ENCODE assay signal across 13 cellular contexts in the genomic region with DNA sequence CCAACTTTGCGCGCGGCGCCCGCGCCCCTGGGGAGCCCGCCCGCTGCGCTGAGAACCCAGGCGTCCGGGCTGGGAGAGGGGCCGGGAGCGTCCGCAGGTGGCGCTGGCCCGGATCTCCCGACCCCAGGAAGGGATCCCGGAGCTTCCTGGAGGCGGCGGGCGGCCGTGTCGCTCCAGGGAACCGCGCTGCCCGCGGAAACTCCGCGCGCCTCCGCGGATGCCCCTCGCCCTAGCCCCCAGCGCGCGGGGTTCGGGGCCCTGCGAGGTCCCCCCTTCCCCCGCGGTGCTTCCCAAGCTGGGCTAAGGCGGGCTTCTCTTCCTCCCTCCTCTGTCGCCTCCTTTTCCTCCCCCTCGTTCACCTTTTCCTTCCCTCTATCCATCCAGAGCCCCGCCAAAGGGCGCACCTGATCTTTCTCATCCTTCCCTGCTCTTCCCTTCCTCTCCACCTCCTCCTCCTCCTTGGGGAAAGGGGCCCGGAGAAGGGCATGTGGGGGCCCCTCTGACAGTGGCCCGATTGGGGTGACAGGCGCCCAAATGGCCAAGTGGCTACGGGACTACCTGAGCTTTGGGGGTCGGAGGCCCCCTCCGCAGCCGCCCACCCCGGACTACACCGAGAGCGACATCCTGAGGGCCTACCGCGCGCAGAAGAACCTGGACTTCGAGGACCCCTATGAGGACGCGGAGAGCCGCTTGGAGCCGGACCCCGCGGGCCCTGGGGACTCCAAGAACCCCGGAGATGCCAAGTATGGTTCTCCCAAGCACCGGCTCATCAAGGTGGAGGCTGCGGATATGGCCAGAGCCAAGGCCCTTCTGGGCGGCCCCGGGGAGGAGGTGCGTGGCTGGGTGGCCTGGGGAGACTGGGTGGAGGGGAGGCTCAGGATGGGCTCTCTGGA. TPM values are rescaled to one million over a fixed set of nuclear protein-coding genes. Genes with fewer than 3 reads are reported as not detected.
DNase-seq lines count a peak whose midpoint lies in the region; ATAC-seq, FAIRE-seq and TF ChIP-seq lines count a peak whose summit lies in the region.
"Had no signal": no experiment of that assay in that cellular context is flagged by ENCODE, and none has a peak within 500 bp of the region (broad histone marks: within the 10 kb centered on the region; RNA-seq: fewer than 3 reads in every experiment).

No MANE protein-coding gene starts in this region.

- no peak for TF ChIP-seq EP300 in GM12878 (IDR thresholded peaks at IDR 0.05; ENCODE audit: borderline replicate concordance in 1 of 2, control insufficient read depth in 1 of 2, low read depth in 2 of 2, low read length in 2 of 2)
- TF ChIP-seq EP300 in transverse colon (IDR thresholded peaks at IDR 0.05; ENCODE audit: low read depth): no peak

- no peak overlapping the region for H3K23ac ChIP-seq in mesendoderm (ENCODE audit: low read length)

- H2BK120ac ChIP-seq in mesendoderm (ENCODE audit: low read depth, low read length): no peak overlapping the region

- WGBS in GM12878 (ENCODE audit: insufficient coverage, insufficient replicate concordance, low lambda C conversion rate, missing lambda C conversion rate): 22% methylated on average over 36 of the region's 71 CpGs
- WGBS in mesendoderm (ENCODE audit: extremely low coverage, insufficient coverage, low lambda C conversion rate): no CpG with 5 or more reads among the region's 71 CpGs
- WGBS in transverse colon (ENCODE audit: low coverage in 1 of 2), 2 donors: 9% methylated on average over 54 of the region's 71 CpGs; no CpG with 5 or more reads in 1 of the 2 donors

- no peak for TF ChIP-seq CTCF in GM12878 (IDR thresholded peaks at IDR 0.05 in 2 of 3, conservative IDR thresholded peaks at IDR 0.05 in 1 of 3; ENCODE audit: control insufficient read depth in 2 of 3, extremely low read depth in 1 of 3, insufficient read depth in 1 of 3, low read depth in 3 of 3, low read length in 3 of 3)
- no peak for TF ChIP-seq CTCF in transverse colon (IDR thresholded peaks at IDR 0.05)
- TF ChIP-seq CTCF in OCI-LY7 (conservative IDR thresholded peaks at IDR 0.05; ENCODE audit: low read length): no peak

- H3K27me3 Mint-ChIP-seq in activated naive CD8-positive, alpha-beta T cell: peaks cover 3% of the 10 kb centered on the region
- peaks cover 25% of the 10 kb centered on the region for H3K27me3 Mint-ChIP-seq in activated naive CD8-positive, alpha-beta T cell treated with anti-CD3 and anti-CD28 coated beads, Interleukin-2, amount 50 U/mL, for 24 hours

- BruUV-seq in GM12878 (replicated peaks; lab: Mats Ljungman, UMichigan) (no TSS peak), OCI-LY7 (replicated peaks; lab: Mats Ljungman, UMichigan) (no TSS peak)

- H3K27me3 ChIP-seq in GM12878 (replicated peaks in 1 of 2; ENCODE audit: control insufficient read depth in 2 of 2, insufficient read depth in 2 of 2, low read length in 1 of 2): no peaks in the 10 kb centered on the region; a peak in 2 of 4 replicates
- H3K27me3 ChIP-seq in mesendoderm (ENCODE audit: insufficient read depth, low read length, poor library complexity): peaks cover 8% of the 10 kb centered on the region
- peaks cover 67% of the 10 kb centered on the region for H3K27me3 ChIP-seq in transverse colon

- DNase-seq in activated naive CD8-positive, alpha-beta T cell treated with anti-CD3 and anti-CD28 coated beads, Interleukin-2, amount 50 U/mL, for 24 hours: no peak
- no peak for DNase-seq in GM12878 (ENCODE audit: low read depth, low spot score)
- DNase-seq in mesendoderm: no peak
- DNase-seq in transverse colon: no peak
- no peak for DNase-seq in H4 (ENCODE audit: low spot score)
- no peak for DNase-seq in OCI-LY7 (ENCODE audit: low spot score)
- DNase-seq: GOT3, NCI-H510A treated with DMSO at 0.1 percent for 48 hours, occipital lobe had no signal

- H3K27ac Mint-ChIP-seq in activated naive CD8-positive, alpha-beta T cell: no peak overlapping the region
- H3K27ac Mint-ChIP-seq in activated naive CD8-positive, alpha-beta T cell treated with anti-CD3 and anti-CD28 coated beads, Interleukin-2, amount 50 U/mL, for 24 hours: no peak overlapping the region
- H3K27ac Mint-ChIP-seq: activated naive CD4-positive, alpha-beta T cell treated with anti-CD3 and anti-CD28 coated beads, Interleukin-2, amount 50 U/mL, for 72 hours had no signal

- in situ Hi-C loops in GM12878 (cut with MboI) (no loop called here), transverse colon (cut with MboI; ENCODE audit: low pct_ligation_motif_present in 1 of 4, low pct_unique_long_range_greater_than_20kb in 1 of 4, low sequenced_read_pairs in 3 of 4) (loop anchor here in 1 of 4 donors (10.0 kb wide), 1 partner anchor 75 kb away; no protein-coding TSS in a partner anchor)

- no peaks in the 10 kb centered on the region for H3K9me3 ChIP-seq in GM12878 (replicated peaks; ENCODE audit: control insufficient read depth, insufficient read depth, low read length)
- H3K9me3 ChIP-seq in transverse colon: no peaks in the 10 kb centered on the region
- H3K9me3 ChIP-seq in OCI-LY7 (ENCODE audit: low read length): no peaks in the 10 kb centered on the region

- no peaks in the 10 kb centered on the region for H3K4me1 ChIP-seq in GM12878 (ENCODE audit: control insufficient read depth, insufficient read depth, low read length)
- no peaks in the 10 kb centered on the region for H3K4me1 ChIP-seq in mesendoderm (ENCODE audit: control insufficient read depth, low read depth, low read length)
- H3K4me1 ChIP-seq in transverse colon: peaks cover 4 to 21% (median 15%) of the 10 kb centered on the region in 4 donors
- H3K4me1 ChIP-seq in OCI-LY7 (ENCODE audit: insufficient read depth, low read length, poor library complexity, severe bottlenecking): no peaks in the 10 kb centered on the region

- intact Hi-C loops in GM12878 (cut with micrococcal nuclease; ENCODE audit: unreplicated experiment): no loop called here
- intact Hi-C loops in transverse colon (cut with DNase I; ENCODE audit: low total_unique reads): no loop called here
- intact Hi-C loops in OCI-LY7 (cut with micrococcal nuclease; ENCODE audit: unreplicated experiment): no loop called here

- TF ChIP-seq POLR2A in GM12878 (IDR thresholded peaks at IDR 0.05; ENCODE audit: low read depth, low read length) (no peak), transverse colon (IDR thresholded peaks at IDR 0.05) (no peak)

- H3K4me3 Mint-ChIP-seq in activated naive CD8-positive, alpha-beta T cell: peak overlapping the region; percentile 63
- no peak overlapping the region for H3K4me3 Mint-ChIP-seq in activated naive CD8-positive, alpha-beta T cell treated with anti-CD3 and anti-CD28 coated beads, Interleukin-2, amount 50 U/mL, for 24 hours

- H2AFZ ChIP-seq in GM12878 (ENCODE audit: control insufficient read depth, low read depth, low read length) (no peak overlapping the region), OCI-LY7 (ENCODE audit: low read length) (no peak overlapping the region)

- RAD21 ChIA-PET in GM12878 (lab: Charles Lee; ENCODE audit: unreplicated experiment): no interaction called here

- no peak overlapping the region for H2BK5ac ChIP-seq in mesendoderm (ENCODE audit: low read length)

- no peak overlapping the region for H4K8ac ChIP-seq in mesendoderm (ENCODE audit: low read depth, low read length)

- H3K79me2 ChIP-seq in GM12878 (ENCODE audit: control insufficient read depth, insufficient read depth, low read length) (no peaks in the 10 kb centered on the region), mesendoderm (ENCODE audit: control insufficient read depth, insufficient read depth, low read length) (no peaks in the 10 kb centered on the region), OCI-LY7 (ENCODE audit: insufficient read depth, low read depth, low read length) (no peaks in the 10 kb centered on the region)

- peak overlapping the region; percentile 72 for H3K56ac ChIP-seq in mesendoderm (ENCODE audit: low read length)

- SMC1A ChIA-PET in GM12878 (lab: Charles Lee; ENCODE audit: uncharacterized antibody, unreplicated experiment): no interaction called here

- H3K18ac ChIP-seq in mesendoderm (ENCODE audit: low read length): peak overlapping the region; percentile 34

- no peaks in the 10 kb centered on the region for H4K20me1 ChIP-seq in GM12878 (ENCODE audit: control insufficient read depth, insufficient read depth)
- H4K20me1 ChIP-seq in OCI-LY7 (ENCODE audit: insufficient read depth, low read length): no peaks in the 10 kb centered on the region

- H3K79me1 ChIP-seq in mesendoderm (ENCODE audit: low read length): no peaks in the 10 kb centered on the region

- POLR2A ChIA-PET in GM12878 (lab: Charles Lee) (no interaction called here), OCI-LY7 (lab: Charles Lee) (no interaction called here)

- no peak for ATAC-seq in activated naive CD8-positive, alpha-beta T cell treated with anti-CD3 and anti-CD28 coated beads, Interleukin-2, amount 50 U/mL, for 24 hours
- ATAC-seq in GM12878 (no peak), GM19397 (IDR thresholded peaks at IDR 0.05; ENCODE audit: unreplicated experiment) (no peak)

- TF ChIP-seq RAD21 in GM12878 (IDR thresholded peaks at IDR 0.05; ENCODE audit: insufficient read depth, low read depth, low read length): no peak

- H3K4me3 ChIP-seq in GM12878 (no peak overlapping the region), mesendoderm (ENCODE audit: low read length) (peak overlapping the region; percentile 24), transverse colon (peak overlapping the region in 3 of 4 donors; percentile 1 to 43 (median 28)), OCI-LY7 (ENCODE audit: low read depth, low read length, poor library complexity, severe bottlenecking) (no peak overlapping the region)

- no peak overlapping the region for H2AK5ac ChIP-seq in mesendoderm (ENCODE audit: low read length)

- H3K36me3 ChIP-seq in GM12878 (ENCODE audit: control insufficient read depth in 2 of 2, insufficient read depth in 2 of 2, low read length in 1 of 2) (no peaks in the 10 kb centered on the region), mesendoderm (ENCODE audit: control insufficient read depth, insufficient read depth, low read length) (no peaks in the 10 kb centered on the region), transverse colon (no peaks in the 10 kb centered on the region), OCI-LY7 (ENCODE audit: insufficient read depth, low read length) (no peaks in the 10 kb centered on the region)

- no peak overlapping the region for H4K5ac ChIP-seq in mesendoderm (ENCODE audit: low read length)

- H3K27ac ChIP-seq in GM12878 (ENCODE audit: control insufficient read depth, insufficient read depth) (no peak overlapping the region), mesendoderm (ENCODE audit: low read depth, low read length) (no peak overlapping the region), transverse colon (no peak overlapping the region), OCI-LY7 (ENCODE audit: low read depth, low read length, poor library complexity, severe bottlenecking) (no peak overlapping the region)

- CTCF ChIA-PET in GM12878 (lab: Yijun Ruan, JAX): no interaction called here
- CTCF ChIA-PET in OCI-LY7 (lab: Charles Lee; ENCODE audit: unreplicated experiment): no interaction called here

- H3K9ac ChIP-seq in GM12878 (ENCODE audit: control insufficient read depth, insufficient read depth, low read length) (no peak overlapping the region), mesendoderm (ENCODE audit: low read length) (peak overlapping the region; percentile 45)

- no peak overlapping the region for H2BK15ac ChIP-seq in mesendoderm (replicated peaks; ENCODE audit: low read depth)

- FAIRE-seq in GM12878 (lab: Jason Lieb, UNC): no peak
- FAIRE-seq: TTC549 had no signal

- H3K4ac ChIP-seq in mesendoderm (ENCODE audit: low read depth, low read length): no peak overlapping the region

- no peaks in the 10 kb centered on the region for H3K9me2 ChIP-seq in OCI-LY7 (ENCODE audit: insufficient read depth, low read length)

- H3K4me2 ChIP-seq in GM12878 (ENCODE audit: control insufficient read depth, insufficient read depth) (no peak overlapping the region), mesendoderm (ENCODE audit: low read length) (peak overlapping the region; percentile 64), OCI-LY7 (ENCODE audit: low read length) (no peak overlapping the region)

- H3K9me3 Mint-ChIP-seq in activated naive CD8-positive, alpha-beta T cell (ENCODE audit: low read depth): no peaks in the 10 kb centered on the region
- H3K9me3 Mint-ChIP-seq in activated naive CD8-positive, alpha-beta T cell treated with anti-CD3 and anti-CD28 coated beads, Interleukin-2, amount 50 U/mL, for 24 hours: no peaks in the 10 kb centered on the region
- H3K9me3 Mint-ChIP-seq: activated naive CD4-positive, alpha-beta T cell treated with anti-CD3 and anti-CD28 coated beads, Interleukin-2, amount 50 U/mL, for 72 hours had no signal

- no peaks in the 10 kb centered on the region for H3K36me3 Mint-ChIP-seq in activated naive CD8-positive, alpha-beta T cell
- H3K36me3 Mint-ChIP-seq in activated naive CD8-positive, alpha-beta T cell treated with anti-CD3 and anti-CD28 coated beads, Interleukin-2, amount 50 U/mL, for 24 hours (ENCODE audit: low read depth): no peaks in the 10 kb centered on the region

- H3K4me1 Mint-ChIP-seq in activated naive CD8-positive, alpha-beta T cell (ENCODE audit: low read depth): peaks cover 7% of the 10 kb centered on the region
- peaks cover 5% of the 10 kb centered on the region for H3K4me1 Mint-ChIP-seq in activated naive CD8-positive, alpha-beta T cell treated with anti-CD3 and anti-CD28 coated beads, Interleukin-2, amount 50 U/mL, for 24 hours

RNA-seq across cellular contexts. Expression of a gene that starts 0.7 kb away (rescaled TPM):
- total RNA-seq in GM12878 (2013; cell fraction: nucleolus; rRNA removed): not detected in 2 replicates
- total RNA-seq in GM12878 (2014; rRNA removed) (not detected in 2 replicates), GM12878 (2014; rRNA removed; fragmentation: Illumina TruSeq; extraction: Trizol) (not detected in 2 replicates), GM12878 (2021) (not detected in 2 replicates), transverse colon (10 to 100 TPM in 3 of 4 donors, 1 to 10 TPM in 1; 7.6 to 51.4 (median 27.5) TPM), OCI-LY7 (2022) (not detected in 2 replicates)
- not detected for polyA plus RNA-seq in GM12878 (2011; ENCODE audit: low read depth)
- polyA plus RNA-seq in GM12878 (2011; rRNA removed) (not detected in 2 replicates), GM12878 (2014; fragmentation: Illumina TruSeq; extraction: Trizol) (not detected in 2 replicates), GM12878 (2014; fragmentation: Nextera tagmentation; extraction: Ambion mirVana) (not detected), GM12878 (2014; rRNA removed) (not detected in 2 replicates), GM12878 (2016; fragmentation: Nextera tagmentation; extraction: Ambion mirVana) (under 1 TPM in 1 of 2 experiments, not detected in 1; 0.09 TPM)
- not detected in 2 replicates for polyA plus RNA-seq in GM12878 (2011; cell fraction: cytosol; rRNA removed)
- polyA plus RNA-seq in GM12878 (2011; cell fraction: nucleus; rRNA removed): not detected in 2 replicates
- not detected in 2 replicates for polyA plus RNA-seq in GM12878 (2012)
- polyA minus RNA-seq in GM12878 (2011; rRNA and poly(A)+ RNA removed): not detected in 2 replicates
- not detected in 2 replicates for polyA minus RNA-seq in GM12878 (2011; cell fraction: cytosol; rRNA and poly(A)+ RNA removed)
- not detected in 2 replicates for polyA minus RNA-seq in GM12878 (2011; cell fraction: nucleus; rRNA and poly(A)+ RNA removed)
- polyA plus RNA-seq in mesendoderm (2013, experiment 1 of 2): 0.42 TPM
- polyA plus RNA-seq in mesendoderm (2013, experiment 2 of 2): 0.76 TPM
- not detected in 2 replicates for total RNA-seq in H4 (2014; rRNA removed; shearing (Covaris generic))
- not detected in 2 replicates for total RNA-seq in OCI-LY7 (2014; rRNA removed; shearing (Covaris generic))
- total RNA-seq: activated naive CD4-positive, alpha-beta T cell treated with anti-CD3 and anti-CD28 coated beads, Interleukin-2, amount 50 U/mL, for 72 hours had no signal

RNA-seq across cellular contexts. Expression of a gene that starts 22.4 kb away (rescaled TPM):
- 0.31 TPM in 1 of 2 replicates, not detected in the other for total RNA-seq in GM12878 (2013; cell fraction: nucleolus; rRNA removed)
- total RNA-seq in GM12878 (2014; rRNA removed) (0.17 TPM in 1 of 2 replicates, not detected in the other), GM12878 (2014; rRNA removed; fragmentation: Illumina TruSeq; extraction: Trizol) (0.13 TPM in 1 of 2 replicates, not detected in the other), GM12878 (2021) (0.16 TPM in 1 of 2 replicates, not detected in the other), transverse colon (1 to 10 TPM in 2 of 4 donors, not detected in 2; 3.8 to 4.8 TPM), OCI-LY7 (2022) (0.44 and 0.59 TPM in 2 replicates)
- not detected for polyA plus RNA-seq in GM12878 (2011; ENCODE audit: low read depth)
- polyA plus RNA-seq in GM12878 (2011; rRNA removed) (not detected in 2 replicates), GM12878 (2014; fragmentation: Illumina TruSeq; extraction: Trizol) (not detected in 2 replicates), GM12878 (2014; fragmentation: Nextera tagmentation; extraction: Ambion mirVana) (not detected), GM12878 (2014; rRNA removed) (0.09 TPM in 1 of 2 replicates, not detected in the other), GM12878 (2016; fragmentation: Nextera tagmentation; extraction: Ambion mirVana) (under 1 TPM; 0.14 to 0.40 TPM)
- polyA plus RNA-seq in GM12878 (2011; cell fraction: cytosol; rRNA removed): not detected in 2 replicates
- polyA plus RNA-seq in GM12878 (2011; cell fraction: nucleus; rRNA removed): not detected in 2 replicates
- polyA plus RNA-seq in GM12878 (2012): 0.21 and 0.22 TPM in 2 replicates
- polyA minus RNA-seq in GM12878 (2011; rRNA and poly(A)+ RNA removed): not detected in 2 replicates
- not detected in 2 replicates for polyA minus RNA-seq in GM12878 (2011; cell fraction: cytosol; rRNA and poly(A)+ RNA removed)
- polyA minus RNA-seq in GM12878 (2011; cell fraction: nucleus; rRNA and poly(A)+ RNA removed): not detected in 2 replicates
- polyA plus RNA-seq in mesendoderm (2013, experiment 1 of 2): 0.18 TPM
- polyA plus RNA-seq in mesendoderm (2013, experiment 2 of 2): 0.25 TPM
- total RNA-seq in H4 (2014; rRNA removed; shearing (Covaris generic)): not detected in 2 replicates
- total RNA-seq in OCI-LY7 (2014; rRNA removed; shearing (Covaris generic)): 2.7 and 6.2 TPM in 2 replicates

RNA-seq across cellular contexts. Expression of a gene that starts 24.6 kb away (rescaled TPM):
- total RNA-seq in GM12878 (2013; cell fraction: nucleolus; rRNA removed): 0.52 and 1.1 TPM in 2 replicates
- total RNA-seq in GM12878 (2014; rRNA removed) (4.0 and 4.1 TPM in 2 replicates), GM12878 (2014; rRNA removed; fragmentation: Illumina TruSeq; extraction: Trizol) (1.4 TPM in 2 replicates), GM12878 (2021) (4.3 and 4.9 TPM in 2 replicates), transverse colon (1 to 10 TPM in 2 of 4 donors, under 1 TPM in 1, not detected in 1; 0.68 to 2.9 (median 1.5) TPM), OCI-LY7 (2022) (21.9 and 23.2 TPM in 2 replicates)
- 1.5 TPM for polyA plus RNA-seq in GM12878 (2011; ENCODE audit: low read depth)
- polyA plus RNA-seq in GM12878 (2011; rRNA removed) (0.58 and 0.77 TPM in 2 replicates), GM12878 (2014; fragmentation: Illumina TruSeq; extraction: Trizol) (0.68 and 1.7 TPM in 2 replicates), GM12878 (2014; fragmentation: Nextera tagmentation; extraction: Ambion mirVana) (under 1 TPM in 1 of 2 experiments, not detected in 1; 0.15 TPM), GM12878 (2014; rRNA removed) (4.7 and 5.1 TPM in 2 replicates), GM12878 (2016; fragmentation: Nextera tagmentation; extraction: Ambion mirVana) (1 to 10 TPM; 4.0 to 4.2 TPM)
- polyA plus RNA-seq in GM12878 (2011; cell fraction: cytosol; rRNA removed): 0.78 and 1.4 TPM in 2 replicates
- 2.8 and 3.2 TPM in 2 replicates for polyA plus RNA-seq in GM12878 (2011; cell fraction: nucleus; rRNA removed)
- 1.5 and 1.6 TPM in 2 replicates for polyA plus RNA-seq in GM12878 (2012)
- polyA minus RNA-seq in GM12878 (2011; rRNA and poly(A)+ RNA removed): 1.3 and 1.8 TPM in 2 replicates
- not detected in 2 replicates for polyA minus RNA-seq in GM12878 (2011; cell fraction: cytosol; rRNA and poly(A)+ RNA removed)
- 0.86 and 1.1 TPM in 2 replicates for polyA minus RNA-seq in GM12878 (2011; cell fraction: nucleus; rRNA and poly(A)+ RNA removed)
- 18.6 TPM for polyA plus RNA-seq in mesendoderm (2013, experiment 1 of 2)
- polyA plus RNA-seq in mesendoderm (2013, experiment 2 of 2): 18.3 TPM
- 19.0 and 26.7 TPM in 2 replicates for total RNA-seq in H4 (2014; rRNA removed; shearing (Covaris generic))
- 19.8 and 20.2 TPM in 2 replicates for total RNA-seq in OCI-LY7 (2014; rRNA removed; shearing (Covaris generic))

RNA-seq across cellular contexts. Expression of a gene that starts 32.9 kb away (rescaled TPM):
- total RNA-seq in GM12878 (2013; cell fraction: nucleolus; rRNA removed): 16.8 and 20.4 TPM in 2 replicates
- 36.8 and 38.2 TPM in 2 replicates for total RNA-seq in GM12878 (2014; rRNA removed)
- 20.7 and 23.3 TPM in 2 replicates for total RNA-seq in GM12878 (2014; rRNA removed; fragmentation: Illumina TruSeq; extraction: Trizol)
- 29.1 and 30.0 TPM in 2 replicates for total RNA-seq in GM12878 (2021)
- polyA plus RNA-seq in GM12878 (2011; ENCODE audit: low read depth): 12.0 TPM
- polyA plus RNA-seq in GM12878 (2011; rRNA removed): 17.9 and 22.6 TPM in 2 replicates
- 25.4 and 36.8 TPM in 2 replicates for polyA plus RNA-seq in GM12878 (2011; cell fraction: cytosol; rRNA removed)
- polyA plus RNA-seq in GM12878 (2011; cell fraction: nucleus; rRNA removed): 26.4 and 37.0 TPM in 2 replicates
- 21.9 and 28.3 TPM in 2 replicates for polyA plus RNA-seq in GM12878 (2012)
- 16.1 and 20.2 TPM in 2 replicates for polyA plus RNA-seq in GM12878 (2014; fragmentation: Illumina TruSeq; extraction: Trizol)
- polyA plus RNA-seq in GM12878 (2014; fragmentation: Nextera tagmentation; extraction: Ambion mirVana): 1 to 10 TPM in 1 of 2 experiments, under 1 TPM in 1; 0.26 to 1.9 TPM
- polyA plus RNA-seq in GM12878 (2014; rRNA removed): 40.7 and 44.0 TPM in 2 replicates
- 10 to 100 TPM; 24.2 to 27.1 TPM for polyA plus RNA-seq in GM12878 (2016; fragmentation: Nextera tagmentation; extraction: Ambion mirVana)
- 12.2 and 22.3 TPM in 2 replicates for polyA minus RNA-seq in GM12878 (2011; rRNA and poly(A)+ RNA removed)
- 9.4 and 10.2 TPM in 2 replicates for polyA minus RNA-seq in GM12878 (2011; cell fraction: cytosol; rRNA and poly(A)+ RNA removed)
- polyA minus RNA-seq in GM12878 (2011; cell fraction: nucleus; rRNA and poly(A)+ RNA removed): 5.1 and 10.6 TPM in 2 replicates
- polyA plus RNA-seq in mesendoderm (2013, experiment 1 of 2): 39.5 TPM
- polyA plus RNA-seq in mesendoderm (2013, experiment 2 of 2): 38.6 TPM
- total RNA-seq in transverse colon: 10 to 100 TPM in 3 of 4 donors, 1 to 10 TPM in 1; 9.6 to 24.3 (median 17.1) TPM
- total RNA-seq in H4 (2014; rRNA removed; shearing (Covaris generic)): 20.9 and 28.9 TPM in 2 replicates
- 37.8 and 38.2 TPM in 2 replicates for total RNA-seq in OCI-LY7 (2014; rRNA removed; shearing (Covaris generic))
- total RNA-seq in OCI-LY7 (2022): 31.6 and 35.0 TPM in 2 replicates

RNA-seq across cellular contexts. Expression of a gene that starts 50.5 kb away (rescaled TPM):
- 450 and 530 TPM in 2 replicates for total RNA-seq in GM12878 (2013; cell fraction: nucleolus; rRNA removed)
- total RNA-seq in GM12878 (2014; rRNA removed) (137 and 149 TPM in 2 replicates), GM12878 (2014; rRNA removed; fragmentation: Illumina TruSeq; extraction: Trizol) (61.0 and 68.2 TPM in 2 replicates), GM12878 (2021) (224 and 232 TPM in 2 replicates), transverse colon (1 to 10 TPM in 2 of 4 donors, under 1 TPM in 1, not detected in 1; 0.96 to 3.7 (median 3.7) TPM), OCI-LY7 (2022) (not detected in 2 replicates)
- 92.7 TPM for polyA plus RNA-seq in GM12878 (2011; ENCODE audit: low read depth)
- polyA plus RNA-seq in GM12878 (2011; rRNA removed) (140 and 276 TPM in 2 replicates), GM12878 (2014; fragmentation: Illumina TruSeq; extraction: Trizol) (13.5 and 47.7 TPM in 2 replicates), GM12878 (2014; fragmentation: Nextera tagmentation; extraction: Ambion mirVana) (10 to 100 TPM; 22.0 to 61.1 TPM), GM12878 (2014; rRNA removed) (257 and 266 TPM in 2 replicates), GM12878 (2016; fragmentation: Nextera tagmentation; extraction: Ambion mirVana) (100 to 1,000 TPM; 278 to 288 TPM)
- 391 and 446 TPM in 2 replicates for polyA plus RNA-seq in GM12878 (2011; cell fraction: cytosol; rRNA removed)
- 237 and 277 TPM in 2 replicates for polyA plus RNA-seq in GM12878 (2011; cell fraction: nucleus; rRNA removed)
- polyA plus RNA-seq in GM12878 (2012): 176 and 238 TPM in 2 replicates
- 103 and 190 TPM in 2 replicates for polyA minus RNA-seq in GM12878 (2011; rRNA and poly(A)+ RNA removed)
- polyA minus RNA-seq in GM12878 (2011; cell fraction: cytosol; rRNA and poly(A)+ RNA removed): 139 and 168 TPM in 2 replicates
- 74.0 and 109 TPM in 2 replicates for polyA minus RNA-seq in GM12878 (2011; cell fraction: nucleus; rRNA and poly(A)+ RNA removed)
- 0.55 TPM for polyA plus RNA-seq in mesendoderm (2013, experiment 1 of 2)
- 0.67 TPM for polyA plus RNA-seq in mesendoderm (2013, experiment 2 of 2)
- total RNA-seq in H4 (2014; rRNA removed; shearing (Covaris generic)): 0.33 and 1.2 TPM in 2 replicates
- total RNA-seq in OCI-LY7 (2014; rRNA removed; shearing (Covaris generic)): not detected in 2 replicates

Comparison
In these comparisons a context has a peak if more than half of its experiments do, and no peak if none do; other contexts are left out.
1. H3K4me3 ChIP-seq: peak in mesendoderm (single experiment) and transverse colon (3 of 4); none in GM12878 (single experiment) and OCI-LY7 (single experiment).